Comparison of ENCODE assay signal across 1 cellular context in genomic region chr4:10120943-10121567, GRCh38.
A peak's percentile ranks its signal among the peaks of the same experiment; 100 is the strongest.
TF ChIP-seq lines count a peak whose summit lies in the region.

No MANE protein-coding gene starts in this region.

TF ChIP-seq in HepG2, 621 proteins besides CTCF, POLR2A, EP300 and RAD21 (continued from another document and continues in another):
- TF ChIP-seq THAP9 (CRISPR knock-in tag; IDR thresholded peaks at IDR 0.05; ENCODE audit: borderline replicate concordance) (peak; percentile 55; the same call in 1 of the 2 replicates), ZNF691 (CRISPR knock-in tag; IDR thresholded peaks at IDR 0.05; ENCODE audit: borderline replicate concordance, low read depth) (peak; percentile 30; the same call in 1 of the 2 replicates), MBD4 (IDR thresholded peaks at IDR 0.05; ENCODE audit: borderline replicate concordance, low read length) (no peak), JUN (CRISPR knock-in tag; IDR thresholded peaks at IDR 0.05) (no peak), ZNF878 (CRISPR knock-in tag; IDR thresholded peaks at IDR 0.05) (no peak), ZFP91 (CRISPR knock-in tag; IDR thresholded peaks at IDR 0.05; ENCODE audit: borderline replicate concordance) (0 out of 2 replicates have a peak, but pooled peaks have one; percentile 43), ZFP36 (IDR thresholded peaks at IDR 0.05; ENCODE audit: borderline replicate concordance, low read depth, low read length, partially characterized antibody) (no peak), ZNF850 (CRISPR knock-in tag; conservative IDR thresholded peaks at IDR 0.05) (no peak), ZSCAN22 (CRISPR knock-in tag; IDR thresholded peaks at IDR 0.05) (no peak), MATR3 (CRISPR knock-in tag; IDR thresholded peaks at IDR 0.05) (no peak), RBFOX2 (IDR thresholded peaks at IDR 0.05; ENCODE audit: low read depth, low read length) (no peak), PHF20 (CRISPR knock-in tag; IDR thresholded peaks at IDR 0.05) (no peak), IRF2 (CRISPR knock-in tag; IDR thresholded peaks at IDR 0.05) (no peak), ZFP37 (CRISPR knock-in tag; IDR thresholded peaks at IDR 0.05; ENCODE audit: borderline replicate concordance) (peak; percentile 43; the same call in 1 of the 2 replicates), NR2C2 (CRISPR knock-in tag; IDR thresholded peaks at IDR 0.05; ENCODE audit: borderline replicate concordance) (no peak), ZNF777 (CRISPR knock-in tag; IDR thresholded peaks at IDR 0.05) (no peak), ZNF317 (CRISPR knock-in tag; IDR thresholded peaks at IDR 0.05) (no peak), KLF13 (CRISPR knock-in tag; IDR thresholded peaks at IDR 0.05) (no peak), ZNF724P (CRISPR knock-in tag; IDR thresholded peaks at IDR 0.05; ENCODE audit: borderline replicate concordance) (0 out of 2 replicates have a peak, but pooled peaks have one; percentile 42), SP5 (CRISPR knock-in tag; IDR thresholded peaks at IDR 0.05; ENCODE audit: borderline replicate concordance, low read depth) (0 out of 2 replicates have a peak, but pooled peaks have one; percentile 12), FLYWCH1 (CRISPR knock-in tag; IDR thresholded peaks at IDR 0.05) (no peak), ESRRA (CRISPR knock-in tag; IDR thresholded peaks at IDR 0.05; ENCODE audit: low read depth) (no peak), ZNF263 (CRISPR knock-in tag; IDR thresholded peaks at IDR 0.05) (no peak), ZNF766 (CRISPR knock-in tag; IDR thresholded peaks at IDR 0.05; ENCODE audit: borderline replicate concordance) (no peak), PRPF4 (IDR thresholded peaks at IDR 0.05; ENCODE audit: low read depth, low read length, poor library complexity, severe bottlenecking) (no peak), ZBTB26 (CRISPR knock-in tag; IDR thresholded peaks at IDR 0.05; ENCODE audit: borderline replicate concordance) (peak; percentile 89), JUND (CRISPR knock-in tag; IDR thresholded peaks at IDR 0.05) (peak; percentile 38; the same call in 1 of the 2 replicates), AGO2 (optimal IDR thresholded peaks at IDR 0.05; ENCODE audit: low read depth, low read length) (no peak), NFKB2 (CRISPR knock-in tag; IDR thresholded peaks at IDR 0.05; ENCODE audit: borderline replicate concordance) (peak; percentile 15; the same call in 1 of the 2 replicates), IKZF4 (CRISPR knock-in tag; IDR thresholded peaks at IDR 0.05; ENCODE audit: borderline replicate concordance, low read depth, not compliant biosample characterization) (peak; percentile 35), GABPA (IDR thresholded peaks at IDR 0.05; ENCODE audit: low read depth, low read length) (no peak), GABPA (CRISPR knock-in tag; IDR thresholded peaks at IDR 0.05; ENCODE audit: low read depth) (no peak; the same call in 1 of the 2 replicates), MXD1 (CRISPR knock-in tag; IDR thresholded peaks at IDR 0.05) (no peak), NFE2L2 (IDR thresholded peaks at IDR 0.05; ENCODE audit: low read length) (no peak), ZNF563 (CRISPR knock-in tag; IDR thresholded peaks at IDR 0.05) (0 out of 2 replicates have a peak, but pooled peaks have one; percentile 23), NR2F6 (IDR thresholded peaks at IDR 0.05) (no peak), NR2F6 (CRISPR knock-in tag; IDR thresholded peaks at IDR 0.05) (peak; percentile 21; the same call in 1 of the 2 replicates), JARID2 (CRISPR knock-in tag; IDR thresholded peaks at IDR 0.05; ENCODE audit: insufficient replicate concordance) (no peak), JDP2 (CRISPR knock-in tag; IDR thresholded peaks at IDR 0.05; ENCODE audit: borderline replicate concordance) (no peak), SSRP1 (CRISPR knock-in tag; IDR thresholded peaks at IDR 0.05) (no peak; the same call in 1 of the 2 replicates), ZNF510 (CRISPR knock-in tag; IDR thresholded peaks at IDR 0.05; ENCODE audit: low read depth) (no peak)
- TF ChIP-seq, protein P1, sequence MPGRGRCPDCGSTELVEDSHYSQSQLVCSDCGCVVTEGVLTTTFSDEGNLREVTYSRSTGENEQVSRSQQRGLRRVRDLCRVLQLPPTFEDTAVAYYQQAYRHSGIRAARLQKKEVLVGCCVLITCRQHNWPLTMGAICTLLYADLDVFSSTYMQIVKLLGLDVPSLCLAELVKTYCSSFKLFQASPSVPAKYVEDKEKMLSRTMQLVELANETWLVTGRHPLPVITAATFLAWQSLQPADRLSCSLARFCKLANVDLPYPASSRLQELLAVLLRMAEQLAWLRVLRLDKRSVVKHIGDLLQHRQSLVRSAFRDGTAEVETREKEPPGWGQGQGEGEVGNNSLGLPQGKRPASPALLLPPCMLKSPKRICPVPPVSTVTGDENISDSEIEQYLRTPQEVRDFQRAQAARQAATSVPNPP (CRISPR knock-in tag; IDR thresholded peaks at IDR 0.05) = no peak
- TF ChIP-seq, protein P2, sequence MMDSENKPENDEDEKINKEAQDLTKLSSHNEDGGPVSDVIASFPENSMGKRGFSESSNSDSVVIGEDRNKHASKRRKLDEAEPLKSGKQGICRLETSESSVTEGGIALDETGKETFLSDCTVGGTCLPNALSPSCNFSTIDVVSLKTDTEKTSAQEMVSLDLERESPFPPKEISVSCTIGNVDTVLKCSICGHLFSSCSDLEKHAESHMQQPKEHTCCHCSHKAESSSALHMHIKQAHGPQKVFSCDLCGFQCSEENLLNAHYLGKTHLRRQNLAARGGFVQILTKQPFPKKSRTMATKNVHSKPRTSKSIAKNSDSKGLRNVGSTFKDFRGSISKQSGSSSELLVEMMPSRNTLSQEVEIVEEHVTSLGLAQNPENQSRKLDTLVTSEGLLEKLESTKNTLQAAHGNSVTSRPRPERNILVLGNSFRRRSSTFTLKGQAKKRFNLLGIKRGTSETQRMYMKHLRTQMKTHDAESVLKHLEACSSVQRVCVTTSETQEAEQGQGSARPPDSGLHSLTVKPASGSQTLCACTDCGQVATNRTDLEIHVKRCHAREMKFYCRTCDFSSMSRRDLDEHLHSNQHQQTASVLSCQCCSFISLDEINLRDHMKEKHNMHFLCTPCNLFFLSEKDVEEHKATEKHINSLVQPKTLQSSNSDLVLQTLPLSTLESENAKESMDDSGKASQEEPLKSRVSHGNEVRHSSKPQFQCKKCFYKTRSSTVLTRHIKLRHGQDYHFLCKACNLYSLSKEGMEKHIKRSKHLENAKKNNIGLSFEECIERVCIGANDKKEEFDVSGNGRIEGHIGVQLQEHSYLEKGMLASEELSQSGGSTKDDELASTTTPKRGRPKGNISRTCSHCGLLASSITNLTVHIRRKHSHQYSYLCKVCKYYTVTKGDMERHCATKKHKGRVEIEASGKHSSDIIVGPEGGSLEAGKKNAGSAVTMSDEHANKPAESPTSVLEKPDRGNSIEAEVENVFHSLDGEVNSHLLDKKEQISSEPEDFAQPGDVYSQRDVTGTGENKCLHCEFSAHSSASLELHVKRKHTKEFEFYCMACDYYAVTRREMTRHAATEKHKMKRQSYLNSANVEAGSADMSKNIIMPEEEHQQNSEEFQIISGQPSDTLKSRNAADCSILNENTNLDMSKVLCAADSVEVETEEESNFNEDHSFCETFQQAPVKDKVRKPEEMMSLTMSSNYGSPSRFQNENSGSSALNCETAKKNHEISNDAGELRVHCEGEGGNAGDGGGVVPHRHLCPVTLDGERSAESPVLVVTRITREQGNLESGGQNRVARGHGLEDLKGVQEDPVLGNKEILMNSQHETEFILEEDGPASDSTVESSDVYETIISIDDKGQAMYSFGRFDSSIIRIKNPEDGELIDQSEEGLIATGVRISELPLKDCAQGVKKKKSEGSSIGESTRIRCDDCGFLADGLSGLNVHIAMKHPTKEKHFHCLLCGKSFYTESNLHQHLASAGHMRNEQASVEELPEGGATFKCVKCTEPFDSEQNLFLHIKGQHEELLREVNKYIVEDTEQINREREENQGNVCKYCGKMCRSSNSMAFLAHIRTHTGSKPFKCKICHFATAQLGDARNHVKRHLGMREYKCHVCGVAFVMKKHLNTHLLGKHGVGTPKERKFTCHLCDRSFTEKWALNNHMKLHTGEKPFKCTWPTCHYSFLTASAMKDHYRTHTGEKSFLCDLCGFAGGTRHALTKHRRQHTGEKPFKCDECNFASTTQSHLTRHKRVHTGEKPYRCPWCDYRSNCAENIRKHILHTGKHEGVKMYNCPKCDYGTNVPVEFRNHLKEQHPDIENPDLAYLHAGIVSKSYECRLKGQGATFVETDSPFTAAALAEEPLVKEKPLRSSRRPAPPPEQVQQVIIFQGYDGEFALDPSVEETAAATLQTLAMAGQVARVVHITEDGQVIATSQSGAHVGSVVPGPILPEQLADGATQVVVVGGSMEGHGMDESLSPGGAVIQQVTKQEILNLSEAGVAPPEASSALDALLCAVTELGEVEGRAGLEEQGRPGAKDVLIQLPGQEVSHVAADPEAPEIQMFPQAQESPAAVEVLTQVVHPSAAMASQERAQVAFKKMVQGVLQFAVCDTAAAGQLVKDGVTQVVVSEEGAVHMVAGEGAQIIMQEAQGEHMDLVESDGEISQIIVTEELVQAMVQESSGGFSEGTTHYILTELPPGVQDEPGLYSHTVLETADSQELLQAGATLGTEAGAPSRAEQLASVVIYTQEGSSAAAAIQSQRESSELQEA (CRISPR knock-in tag; IDR thresholded peaks at IDR 0.05; ENCODE audit: not compliant biosample characterization) = no peak
- TF ChIP-seq, protein P3, sequence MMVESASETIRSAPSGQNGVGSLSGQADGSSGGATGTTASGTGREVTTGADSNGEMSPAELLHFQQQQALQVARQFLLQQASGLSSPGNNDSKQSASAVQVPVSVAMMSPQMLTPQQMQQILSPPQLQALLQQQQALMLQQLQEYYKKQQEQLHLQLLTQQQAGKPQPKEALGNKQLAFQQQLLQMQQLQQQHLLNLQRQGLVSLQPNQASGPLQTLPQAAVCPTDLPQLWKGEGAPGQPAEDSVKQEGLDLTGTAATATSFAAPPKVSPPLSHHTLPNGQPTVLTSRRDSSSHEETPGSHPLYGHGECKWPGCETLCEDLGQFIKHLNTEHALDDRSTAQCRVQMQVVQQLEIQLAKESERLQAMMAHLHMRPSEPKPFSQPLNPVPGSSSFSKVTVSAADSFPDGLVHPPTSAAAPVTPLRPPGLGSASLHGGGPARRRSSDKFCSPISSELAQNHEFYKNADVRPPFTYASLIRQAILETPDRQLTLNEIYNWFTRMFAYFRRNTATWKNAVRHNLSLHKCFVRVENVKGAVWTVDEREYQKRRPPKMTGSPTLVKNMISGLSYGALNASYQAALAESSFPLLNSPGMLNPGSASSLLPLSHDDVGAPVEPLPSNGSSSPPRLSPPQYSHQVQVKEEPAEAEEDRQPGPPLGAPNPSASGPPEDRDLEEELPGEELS (CRISPR knock-in tag; IDR thresholded peaks at IDR 0.05) = no peak
- TF ChIP-seq, protein P4, sequence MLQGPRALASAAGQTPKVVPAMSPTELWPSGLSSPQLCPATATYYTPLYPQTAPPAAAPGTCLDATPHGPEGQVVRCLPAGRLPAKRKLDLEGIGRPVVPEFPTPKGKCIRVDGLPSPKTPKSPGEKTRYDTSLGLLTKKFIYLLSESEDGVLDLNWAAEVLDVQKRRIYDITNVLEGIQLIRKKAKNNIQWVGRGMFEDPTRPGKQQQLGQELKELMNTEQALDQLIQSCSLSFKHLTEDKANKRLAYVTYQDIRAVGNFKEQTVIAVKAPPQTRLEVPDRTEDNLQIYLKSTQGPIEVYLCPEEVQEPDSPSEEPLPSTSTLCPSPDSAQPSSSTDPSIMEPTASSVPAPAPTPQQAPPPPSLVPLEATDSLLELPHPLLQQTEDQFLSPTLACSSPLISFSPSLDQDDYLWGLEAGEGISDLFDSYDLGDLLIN (CRISPR knock-in tag; IDR thresholded peaks at IDR 0.05; ENCODE audit: borderline replicate concordance) = no peak
